15 cellular contexts compared by ENCODE assay signal in the genomic region with DNA sequence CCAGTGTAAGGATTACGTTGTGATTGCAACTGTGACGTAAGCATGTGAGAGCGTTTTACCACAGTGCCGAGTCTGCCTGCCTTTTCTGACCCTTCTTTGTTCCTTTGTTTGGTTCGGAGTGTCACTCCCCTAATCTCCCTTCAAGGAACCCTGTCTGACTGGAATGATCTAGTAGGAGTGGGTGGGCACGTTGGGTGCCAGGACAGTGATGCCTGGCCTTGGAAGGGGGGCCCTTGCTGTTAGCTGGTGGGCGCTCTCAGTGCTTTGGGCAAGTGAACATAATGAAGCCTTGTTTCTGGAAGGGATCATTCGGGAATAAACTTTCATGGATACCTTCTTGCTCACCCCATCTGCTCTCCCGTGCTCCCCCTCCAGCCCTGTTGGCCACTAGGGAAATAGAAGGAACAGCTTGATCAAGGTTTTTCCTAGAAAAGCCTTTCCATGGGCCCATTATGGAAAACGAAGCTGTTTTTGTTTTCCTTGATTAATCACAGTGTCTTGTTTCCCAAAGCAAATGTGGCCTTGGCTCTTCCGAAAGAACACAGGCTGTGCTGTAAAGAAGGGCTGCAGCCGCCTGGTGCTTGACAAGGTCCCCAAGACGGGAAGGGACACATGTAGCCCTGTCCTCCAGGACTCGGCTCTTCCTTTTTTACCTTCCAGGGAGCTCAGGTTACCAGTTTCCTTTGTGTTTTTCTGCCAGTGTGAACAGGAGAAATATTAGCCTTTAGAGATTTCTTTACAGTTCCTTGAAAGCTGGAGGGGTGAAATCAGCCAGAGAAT.
DNase-seq lines count a peak whose midpoint lies in the region; ATAC-seq lines count a peak whose summit lies in the region.
"Had no signal": no experiment of that assay in that cellular context is flagged by ENCODE, and none has a peak within 500 bp of the region (broad histone marks: within the 10 kb centered on the region; RNA-seq: fewer than 3 reads in every experiment).

No MANE protein-coding gene starts in this region.

- H3K9me3 ChIP-seq in HAP-1 (no peaks in the 10 kb centered on the region), iPS-20b (ENCODE audit: insufficient read depth, low read depth, low read length) (no peaks in the 10 kb centered on the region; the same call in 1 of the 2 replicates)
- H3K9me3 ChIP-seq: BLaER1 treated with 17β-estradiol and CSF1 and Interleukin-3, amounts not matched to agents 10 nM and 100 nM; SJSA1; stomach had no signal

- H3K9ac ChIP-seq in iPS-20b (ENCODE audit: low read depth, low read length) = peak overlapping the region; percentile 39; the same call in 1 of the 2 replicates
- H3K9ac ChIP-seq in rectal smooth muscle tissue (ENCODE audit: low read length) = no peak overlapping the region
- H3K9ac ChIP-seq: BLaER1 treated with 17β-estradiol and CSF1 and Interleukin-3, amounts not matched to agents 10 nM and 100 nM had no signal

- in situ Hi-C loops in HAP-1 (cut with MboI; ENCODE audit: low sequenced_read_pairs) = no loop called here

- H3K27me3 ChIP-seq in HAP-1 (ENCODE audit: low read depth) = no peaks in the 10 kb centered on the region
- no peaks in the 10 kb centered on the region for H3K27me3 ChIP-seq in iPS-20b (ENCODE audit: insufficient read depth, low read length)
- H3K27me3 ChIP-seq in rectal smooth muscle tissue (ENCODE audit: control insufficient read depth, insufficient read depth, low read length) = no peaks in the 10 kb centered on the region
- H3K27me3 ChIP-seq: BLaER1 treated with 17β-estradiol and CSF1 and Interleukin-3, amounts not matched to agents 10 nM and 100 nM; cardiac muscle cell; SJSA1; stomach had no signal

- no peaks in the 10 kb centered on the region for H3K36me3 ChIP-seq in HAP-1 (replicated peaks)
- no peaks in the 10 kb centered on the region for H3K36me3 ChIP-seq in iPS-20b (ENCODE audit: insufficient read depth, low read depth, low read length)
- no peaks in the 10 kb centered on the region for H3K36me3 ChIP-seq in rectal smooth muscle tissue (ENCODE audit: control insufficient read depth, insufficient read depth, low read length)
- H3K36me3 ChIP-seq: BLaER1 treated with 17β-estradiol and CSF1 and Interleukin-3, amounts not matched to agents 10 nM and 100 nM; cardiac muscle cell; SJSA1; stomach had no signal

- H3K4me3 ChIP-seq in HAP-1 (no peak overlapping the region), iPS-20b (ENCODE audit: low read length) (no peak overlapping the region), rectal smooth muscle tissue (ENCODE audit: low read length) (no peak overlapping the region)
- H3K4me3 ChIP-seq: BLaER1 treated with 17β-estradiol and CSF1 and Interleukin-3, amounts not matched to agents 10 nM and 100 nM; cardiac muscle cell; SJSA1; stomach had no signal

- H3K4me1 ChIP-seq in HAP-1 = peaks cover 11% of the 10 kb centered on the region
- H3K4me1 ChIP-seq in iPS-20b (ENCODE audit: insufficient read depth, low read length) = peaks cover 10% of the 10 kb centered on the region; the same call in 1 of the 2 replicates
- peaks cover 17% of the 10 kb centered on the region for H3K4me1 ChIP-seq in rectal smooth muscle tissue (ENCODE audit: control insufficient read depth, insufficient read depth, low read length)
- H3K4me1 ChIP-seq: SJSA1 had no signal

- H3K27ac ChIP-seq in iPS-20b (ENCODE audit: low read length) (no peak overlapping the region), rectal smooth muscle tissue (ENCODE audit: low read depth, low read length) (peak overlapping the region; percentile 36)
- H3K27ac ChIP-seq: BLaER1 treated with 17β-estradiol and CSF1 and Interleukin-3, amounts not matched to agents 10 nM and 100 nM; cardiac muscle cell; epithelial cell of prostate; SJSA1 had no signal

- DNase-seq in HAP-1 (ENCODE audit: low spot score in 2 of 2) (peak; percentile 18 to 22), NCI-H69 (lab: John Stamatoyannopoulos, UW) (peak; percentile 40), cortex of kidney (lab: John Stamatoyannopoulos, UW) (no peak), OCI-M2 (lab: John Stamatoyannopoulos, UW; ENCODE audit: unreplicated experiment) (no peak)
- DNase-seq in activated CD4-positive, CD25-positive, alpha-beta regulatory T cell (lab: John Stamatoyannopoulos, UW) = no peak
- DNase-seq: activated CD8-positive, alpha-beta memory T cell treated with anti-CD3 and anti-CD28 coated beads, Interleukin-2, amount 10 ng/mL, durations not matched to agents 7 days and 5 days; activated naive CD4-positive, alpha-beta T cell treated with Interleukin-2 at 50 U/mL for 16 hours; stomach had no signal

- ATAC-seq in GM21528 (IDR thresholded peaks at IDR 0.05; ENCODE audit: low FRiP score, unreplicated experiment) = no peak
- ATAC-seq: activated CD8-positive, alpha-beta memory T cell treated with anti-CD3 and anti-CD28 coated beads, Interleukin-2, amount 10 ng/mL, durations not matched to agents 7 days and 5 days had no signal

Comparison
In these comparisons a context has a peak if more than half of its experiments do, and no peak if none do; other contexts are left out.
1. DNase-seq: peak in HAP-1 (2 of 2) and NCI-H69 (single experiment); none in activated CD4-positive, CD25-positive, alpha-beta regulatory T cell (0 of 4), cortex of kidney (single experiment) and OCI-M2 (single experiment).